In the genomic region with DNA sequence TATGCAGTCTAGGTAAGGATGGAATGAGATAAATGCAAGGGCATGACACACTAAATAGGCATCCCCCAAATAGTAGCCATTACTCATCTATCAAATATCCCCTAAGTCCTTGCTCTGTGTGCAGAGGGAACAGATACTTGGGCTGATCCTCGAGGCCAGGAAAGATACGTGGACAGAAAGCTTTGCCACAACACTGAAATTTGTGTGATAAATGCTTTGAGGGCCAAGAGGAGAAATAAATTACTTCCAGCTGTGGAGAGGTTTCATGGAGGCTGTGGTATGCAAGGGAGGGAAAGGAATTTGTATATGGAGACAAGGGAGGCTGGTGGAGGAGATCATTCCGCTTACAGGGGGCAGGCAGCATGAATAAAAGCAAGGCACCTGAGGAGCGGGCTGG, we compare ENCODE assay signal across 1 cellular context.
TF ChIP-seq lines count a peak whose summit lies in the region.

No MANE protein-coding gene starts in this region.

TF ChIP-seq in GM23338, 12 proteins besides CTCF, POLR2A, EP300 and RAD21:
- TF ChIP-seq, protein P1, sequence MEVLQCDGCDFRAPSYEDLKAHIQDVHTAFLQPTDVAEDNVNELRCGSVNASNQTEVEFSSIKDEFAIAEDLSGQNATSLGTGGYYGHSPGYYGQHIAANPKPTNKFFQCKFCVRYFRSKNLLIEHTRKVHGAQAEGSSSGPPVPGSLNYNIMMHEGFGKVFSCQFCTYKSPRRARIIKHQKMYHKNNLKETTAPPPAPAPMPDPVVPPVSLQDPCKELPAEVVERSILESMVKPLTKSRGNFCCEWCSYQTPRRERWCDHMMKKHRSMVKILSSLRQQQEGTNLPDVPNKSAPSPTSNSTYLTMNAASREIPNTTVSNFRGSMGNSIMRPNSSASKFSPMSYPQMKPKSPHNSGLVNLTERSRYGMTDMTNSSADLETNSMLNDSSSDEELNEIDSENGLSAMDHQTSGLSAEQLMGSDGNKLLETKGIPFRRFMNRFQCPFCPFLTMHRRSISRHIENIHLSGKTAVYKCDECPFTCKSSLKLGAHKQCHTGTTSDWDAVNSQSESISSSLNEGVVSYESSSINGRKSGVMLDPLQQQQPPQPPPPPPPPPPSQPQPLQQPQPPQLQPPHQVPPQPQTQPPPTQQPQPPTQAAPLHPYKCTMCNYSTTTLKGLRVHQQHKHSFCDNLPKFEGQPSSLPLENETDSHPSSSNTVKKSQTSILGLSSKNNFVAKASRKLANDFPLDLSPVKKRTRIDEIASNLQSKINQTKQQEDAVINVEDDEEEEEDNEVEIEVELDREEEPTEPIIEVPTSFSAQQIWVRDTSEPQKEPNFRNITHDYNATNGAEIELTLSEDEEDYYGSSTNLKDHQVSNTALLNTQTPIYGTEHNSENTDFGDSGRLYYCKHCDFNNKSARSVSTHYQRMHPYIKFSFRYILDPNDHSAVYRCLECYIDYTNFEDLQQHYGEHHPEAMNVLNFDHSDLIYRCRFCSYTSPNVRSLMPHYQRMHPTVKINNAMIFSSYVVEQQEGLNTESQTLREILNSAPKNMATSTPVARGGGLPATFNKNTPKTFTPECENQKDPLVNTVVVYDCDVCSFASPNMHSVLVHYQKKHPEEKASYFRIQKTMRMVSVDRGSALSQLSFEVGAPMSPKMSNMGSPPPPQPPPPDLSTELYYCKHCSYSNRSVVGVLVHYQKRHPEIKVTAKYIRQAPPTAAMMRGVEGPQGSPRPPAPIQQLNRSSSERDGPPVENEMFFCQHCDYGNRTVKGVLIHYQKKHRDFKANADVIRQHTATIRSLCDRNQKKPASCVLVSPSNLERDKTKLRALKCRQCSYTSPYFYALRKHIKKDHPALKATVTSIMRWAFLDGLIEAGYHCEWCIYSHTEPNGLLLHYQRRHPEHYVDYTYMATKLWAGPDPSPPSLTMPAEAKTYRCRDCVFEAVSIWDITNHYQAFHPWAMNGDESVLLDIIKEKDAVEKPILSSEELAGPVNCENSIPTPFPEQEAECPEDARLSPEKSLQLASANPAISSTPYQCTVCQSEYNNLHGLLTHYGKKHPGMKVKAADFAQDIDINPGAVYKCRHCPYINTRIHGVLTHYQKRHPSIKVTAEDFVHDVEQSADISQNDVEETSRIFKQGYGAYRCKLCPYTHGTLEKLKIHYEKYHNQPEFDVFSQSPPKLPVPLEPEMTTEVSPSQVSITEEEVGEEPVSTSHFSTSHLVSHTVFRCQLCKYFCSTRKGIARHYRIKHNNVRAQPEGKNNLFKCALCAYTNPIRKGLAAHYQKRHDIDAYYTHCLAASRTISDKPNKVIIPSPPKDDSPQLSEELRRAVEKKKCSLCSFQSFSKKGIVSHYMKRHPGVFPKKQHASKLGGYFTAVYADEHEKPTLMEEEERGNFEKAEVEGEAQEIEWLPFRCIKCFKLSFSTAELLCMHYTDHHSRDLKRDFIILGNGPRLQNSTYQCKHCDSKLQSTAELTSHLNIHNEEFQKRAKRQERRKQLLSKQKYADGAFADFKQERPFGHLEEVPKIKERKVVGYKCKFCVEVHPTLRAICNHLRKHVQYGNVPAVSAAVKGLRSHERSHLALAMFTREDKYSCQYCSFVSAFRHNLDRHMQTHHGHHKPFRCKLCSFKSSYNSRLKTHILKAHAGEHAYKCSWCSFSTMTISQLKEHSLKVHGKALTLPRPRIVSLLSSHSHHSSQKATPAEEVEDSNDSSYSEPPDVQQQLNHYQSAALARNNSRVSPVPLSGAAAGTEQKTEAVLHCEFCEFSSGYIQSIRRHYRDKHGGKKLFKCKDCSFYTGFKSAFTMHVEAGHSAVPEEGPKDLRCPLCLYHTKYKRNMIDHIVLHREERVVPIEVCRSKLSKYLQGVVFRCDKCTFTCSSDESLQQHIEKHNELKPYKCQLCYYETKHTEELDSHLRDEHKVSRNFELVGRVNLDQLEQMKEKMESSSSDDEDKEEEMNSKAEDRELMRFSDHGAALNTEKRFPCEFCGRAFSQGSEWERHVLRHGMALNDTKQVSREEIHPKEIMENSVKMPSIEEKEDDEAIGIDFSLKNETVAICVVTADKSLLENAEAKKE (CRISPR knock-in tag; IDR thresholded peaks at IDR 0.05), result peak; percentile 52; the same call in 1 of the 2 replicates
- TF ChIP-seq, protein P2, sequence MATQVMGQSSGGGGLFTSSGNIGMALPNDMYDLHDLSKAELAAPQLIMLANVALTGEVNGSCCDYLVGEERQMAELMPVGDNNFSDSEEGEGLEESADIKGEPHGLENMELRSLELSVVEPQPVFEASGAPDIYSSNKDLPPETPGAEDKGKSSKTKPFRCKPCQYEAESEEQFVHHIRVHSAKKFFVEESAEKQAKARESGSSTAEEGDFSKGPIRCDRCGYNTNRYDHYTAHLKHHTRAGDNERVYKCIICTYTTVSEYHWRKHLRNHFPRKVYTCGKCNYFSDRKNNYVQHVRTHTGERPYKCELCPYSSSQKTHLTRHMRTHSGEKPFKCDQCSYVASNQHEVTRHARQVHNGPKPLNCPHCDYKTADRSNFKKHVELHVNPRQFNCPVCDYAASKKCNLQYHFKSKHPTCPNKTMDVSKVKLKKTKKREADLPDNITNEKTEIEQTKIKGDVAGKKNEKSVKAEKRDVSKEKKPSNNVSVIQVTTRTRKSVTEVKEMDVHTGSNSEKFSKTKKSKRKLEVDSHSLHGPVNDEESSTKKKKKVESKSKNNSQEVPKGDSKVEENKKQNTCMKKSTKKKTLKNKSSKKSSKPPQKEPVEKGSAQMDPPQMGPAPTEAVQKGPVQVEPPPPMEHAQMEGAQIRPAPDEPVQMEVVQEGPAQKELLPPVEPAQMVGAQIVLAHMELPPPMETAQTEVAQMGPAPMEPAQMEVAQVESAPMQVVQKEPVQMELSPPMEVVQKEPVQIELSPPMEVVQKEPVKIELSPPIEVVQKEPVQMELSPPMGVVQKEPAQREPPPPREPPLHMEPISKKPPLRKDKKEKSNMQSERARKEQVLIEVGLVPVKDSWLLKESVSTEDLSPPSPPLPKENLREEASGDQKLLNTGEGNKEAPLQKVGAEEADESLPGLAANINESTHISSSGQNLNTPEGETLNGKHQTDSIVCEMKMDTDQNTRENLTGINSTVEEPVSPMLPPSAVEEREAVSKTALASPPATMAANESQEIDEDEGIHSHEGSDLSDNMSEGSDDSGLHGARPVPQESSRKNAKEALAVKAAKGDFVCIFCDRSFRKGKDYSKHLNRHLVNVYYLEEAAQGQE (IDR thresholded peaks at IDR 0.05; ENCODE audit: unreplicated experiment), result no peak
- TF ChIP-seq EZH2phosphoT487 (IDR thresholded peaks at IDR 0.05; ENCODE audit: unreplicated experiment), result no peak
- TF ChIP-seq NANOG (IDR thresholded peaks at IDR 0.05; ENCODE audit: borderline replicate concordance), result no peak
- no peak for TF ChIP-seq ZNF331 (CRISPR knock-in tag; IDR thresholded peaks at IDR 0.05; ENCODE audit: low read depth)
- TF ChIP-seq ZNF114 (CRISPR knock-in tag; IDR thresholded peaks at IDR 0.05), result no peak
